8 cellular contexts compared by ENCODE assay signal in genomic region chr5:119470851-119471451, GRCh38. TPM values are rescaled to one million over a fixed set of nuclear protein-coding genes. Genes with fewer than 3 reads are reported as not detected.
A peak's percentile ranks its signal among the peaks of the same experiment; 100 is the strongest.
DNase-seq lines count a peak whose midpoint lies in the region; ATAC-seq and TF ChIP-seq lines count a peak whose summit lies in the region.

No MANE protein-coding gene starts in this region.

- H3K4me3 Mint-ChIP-seq in Caco-2 (ENCODE audit: unreplicated experiment), result no peak overlapping the region

- CTCF ChIA-PET in Caco-2 (lab: Charles Lee) (interaction anchor here (0.6 to 1.1 kb wide), 3 partner anchors 18 to 878 kb away, joined by 3 read pairs; no protein-coding TSS in a partner anchor), SK-N-SH (lab: Yijun Ruan, JAX) (interaction anchor here (0.6 to 2.8 kb wide), 11 partner anchors 8 to 1358 kb away, joined by 3 to 10 read pairs (median 5); partner anchors contain the start of gene HSD17B4)

- H4K20me1 ChIP-seq in SK-N-SH (ENCODE audit: insufficient read depth), result no peaks in the 10 kb centered on the region

- no peaks in the 10 kb centered on the region for H3K36me3 ChIP-seq in Caco-2 (ENCODE audit: control insufficient read depth, insufficient read depth, low read length)
- peaks cover 16 to 61% of the 10 kb centered on the region in 2 experiments for H3K36me3 ChIP-seq in SK-N-SH (replicated peaks in 1 of 2; ENCODE audit: control insufficient read depth in 1 of 2, insufficient read depth in 2 of 2, low read length in 1 of 2)
- H3K36me3 ChIP-seq in tibial artery, result peaks cover 5 to 17% (median 5%) of the 10 kb centered on the region in 3 donors

- WGBS in SK-N-SH (ENCODE audit: low lambda C conversion rate), result 73% methylated on average over 3 of the region's 3 CpGs

- H3K4me2 ChIP-seq in SK-N-SH, result no peak overlapping the region

- TF ChIP-seq EP300 in SK-N-SH (IDR thresholded peaks at IDR 0.05; ENCODE audit: borderline replicate concordance in 1 of 2, low read depth in 1 of 2, low read length in 1 of 2), result no peak

- H2AFZ ChIP-seq in SK-N-SH (ENCODE audit: low read depth), result no peak overlapping the region

- peak; percentile 66 for ATAC-seq in GM18868 (IDR thresholded peaks at IDR 0.05; ENCODE audit: unreplicated experiment)
- peak; percentile 49 for ATAC-seq in HG03159 (IDR thresholded peaks at IDR 0.05; ENCODE audit: unreplicated experiment)

- DNase-seq in Caco-2 (peak in 1 of 2 experiments; percentile 52), SK-N-SH (no peak), globus pallidus (ENCODE audit: low spot score) (peak; percentile 65), tibial artery (no peak), NCI-H2081 treated with DMSO at 0.1 percent for 48 hours (lab: John Stamatoyannopoulos, UW) (no peak), NCI-H2029 treated with DMSO at 0.1 percent for 48 hours (lab: John Stamatoyannopoulos, UW) (no peak)

- H3K27ac Mint-ChIP-seq in Caco-2 (ENCODE audit: unreplicated experiment), result no peak overlapping the region

- peaks cover 18% of the 10 kb centered on the region for H3K79me2 ChIP-seq in SK-N-SH (ENCODE audit: insufficient read depth)

- TF ChIP-seq CTCF in Caco-2 (IDR thresholded peaks at IDR 0.05; ENCODE audit: insufficient read depth in 1 of 2, low read depth in 1 of 2, low read length in 1 of 2, severe bottlenecking in 1 of 2, unreplicated experiment in 1 of 2) (peak; percentile 72 to 76), SK-N-SH (IDR thresholded peaks at IDR 0.05) (peak; percentile 76), tibial artery (IDR thresholded peaks at IDR 0.05) (peak; percentile 57 to 64)

- no peak overlapping the region for H3K27ac ChIP-seq in SK-N-SH (ENCODE audit: low read depth in 2 of 2, low read length in 1 of 2)
- no peak overlapping the region for H3K27ac ChIP-seq in tibial artery

- POLR2A ChIA-PET in Caco-2 (lab: Charles Lee) (interaction anchor here (0.5 kb wide), 1 partner anchor 12 kb away, joined by 3 read pairs; no protein-coding TSS in a partner anchor), SK-N-SH (lab: Yijun Ruan, JAX) (no interaction called here)

- peaks cover 14% of the 10 kb centered on the region for H3K36me3 Mint-ChIP-seq in Caco-2 (ENCODE audit: insufficient read depth, unreplicated experiment)

- H3K9me3 ChIP-seq in Caco-2, result 0 out of 2 replicates have a peak, but pooled peaks cover 3% of the 10 kb centered on the region
- H3K9me3 ChIP-seq in SK-N-SH, result peaks cover 23% of the 10 kb centered on the region; the same call in 1 of the 2 replicates
- H3K9me3 ChIP-seq in tibial artery, result peaks cover 0 to 16% (median 6%) of the 10 kb centered on the region in 3 donors

- no peaks in the 10 kb centered on the region for H3K4me1 Mint-ChIP-seq in Caco-2 (ENCODE audit: low read depth, unreplicated experiment)

- H3F3A ChIP-seq in SK-N-SH (replicated peaks; ENCODE audit: insufficient read depth), result peaks cover 4% of the 10 kb centered on the region

- intact Hi-C loops in Caco-2 (cut with micrococcal nuclease; ENCODE audit: unreplicated experiment), result loop anchor here (1.0 to 5.0 kb wide), 3 partner anchors 106 to 987 kb away; no protein-coding TSS in a partner anchor
- intact Hi-C loops in tibial artery (cut with DNase I; ENCODE audit: low total_unique reads), result no loop called here

- no peaks in the 10 kb centered on the region for H3K27me3 ChIP-seq in Caco-2 (replicated peaks; ENCODE audit: control insufficient read depth, insufficient read depth, low read length)
- no peaks in the 10 kb centered on the region for H3K27me3 ChIP-seq in SK-N-SH (ENCODE audit: insufficient read depth)
- no peaks in the 10 kb centered on the region for H3K27me3 ChIP-seq in tibial artery

- H3K4me1 ChIP-seq in Caco-2, result no peaks in the 10 kb centered on the region
- no peaks in the 10 kb centered on the region for H3K4me1 ChIP-seq in SK-N-SH (ENCODE audit: control insufficient read depth in 1 of 2, insufficient read depth in 2 of 2, low read depth in 1 of 2, low read length in 1 of 2)
- H3K4me1 ChIP-seq in tibial artery, result peaks cover 0 to 8% (median 0%) of the 10 kb centered on the region in 4 donors

- peaks cover 17% of the 10 kb centered on the region for H3K9me3 Mint-ChIP-seq in Caco-2 (ENCODE audit: unreplicated experiment)

- no peak overlapping the region for H3K9ac ChIP-seq in SK-N-SH

- TF ChIP-seq RAD21 in SK-N-SH (IDR thresholded peaks at IDR 0.05; ENCODE audit: low read length), result peak; percentile 85

- H3K27me3 Mint-ChIP-seq in Caco-2 (ENCODE audit: insufficient read depth, unreplicated experiment), result no peaks in the 10 kb centered on the region

- H3K4me3 ChIP-seq in Caco-2 (ENCODE audit: low read depth, low read length), result no peak overlapping the region
- peak overlapping the region in 1 of 2 experiments; percentile 13; a peak in 1 of 4 replicates for H3K4me3 ChIP-seq in SK-N-SH (ENCODE audit: low read depth in 2 of 2, low read length in 1 of 2)
- H3K4me3 ChIP-seq in tibial artery, result no peak overlapping the region

- no peaks in the 10 kb centered on the region for H3K9me2 ChIP-seq in SK-N-SH

- BruUV-seq in Caco-2 (replicated peaks; lab: Mats Ljungman, UMichigan), result no TSS peak

TF ChIP-seq in SK-N-SH, 30 proteins besides CTCF, POLR2A, EP300 and RAD21:
- TF ChIP-seq USF1 (IDR thresholded peaks at IDR 0.05; ENCODE audit: borderline replicate concordance, low read depth) (no peak), SMC3 (IDR thresholded peaks at IDR 0.05; ENCODE audit: low read depth, low read length) (peak; percentile 48), YY1 (IDR thresholded peaks at IDR 0.05; ENCODE audit: low read depth) (no peak)

RNA-seq across cellular contexts. Expression of gene HSD17B4, which starts 18.7 kb away (rescaled TPM):
- total RNA-seq in Caco-2 (2022), result 172 and 175 TPM in 2 replicates
- polyA plus RNA-seq in SK-N-SH (2012; rRNA removed), result 119 and 166 TPM in 2 replicates
- polyA plus RNA-seq in SK-N-SH (2012; cell fraction: cytosol; rRNA removed), result 124 and 142 TPM in 2 replicates
- polyA plus RNA-seq in SK-N-SH (2012; cell fraction: nucleus; rRNA removed), result 51.0 and 111 TPM in 2 replicates
